In genomic region chr5:62506659-62507460, GRCh38 we compare ENCODE assay signal across 24 cellular contexts.
DNase-seq lines count a peak whose midpoint lies in the region; ATAC-seq and TF ChIP-seq lines count a peak whose summit lies in the region.
"Had no signal": no experiment of that assay in that cellular context is flagged by ENCODE, and none has a peak within 500 bp of the region (broad histone marks: within the 10 kb centered on the region; RNA-seq: fewer than 3 reads in every experiment).

No MANE protein-coding gene starts in this region.

- H3K9me3 Mint-ChIP-seq in CD4-positive, alpha-beta T cell = no peaks in the 10 kb centered on the region
- no peaks in the 10 kb centered on the region for H3K9me3 Mint-ChIP-seq in immature natural killer cell
- H3K9me3 Mint-ChIP-seq: activated CD4-positive, alpha-beta T cell treated with anti-CD3 and anti-CD28 coated beads, Interleukin-2, amount 10 ng/mL, durations not matched to agents 7 days and 5 days; nephron had no signal

- DNase-seq in ELR (ENCODE audit: low read depth) (peak; percentile 10), NCI-H526 treated with DMSO at 0.1 percent for 48 hours (lab: John Stamatoyannopoulos, UW) (peak; percentile 3), epithelial cell of proximal tubule (ENCODE audit: low read depth) (peak; percentile 40), myocyte (ENCODE audit: low read depth) (peak; percentile 5), immature natural killer cell (no peak)
- no peak for DNase-seq in CD4-positive, alpha-beta T cell
- DNase-seq: activated CD4-positive, alpha-beta T cell treated with anti-CD3 and anti-CD28 coated beads, Interleukin-2, amount 10 ng/mL, durations not matched to agents 7 days and 5 days; CD4-positive, CD25-positive, alpha-beta regulatory T cell; effector CD8-positive, alpha-beta T cell; GDM1; glutamatergic neuron; NCI-H187; NCI-H748 treated with DMSO at 0.1 percent for 48 hours; substantia nigra had no signal

- H3K27ac ChIP-seq in CD4-positive, alpha-beta T cell (ENCODE audit: low read depth, low read length) = no peak overlapping the region
- H3K27ac ChIP-seq: esophagus muscularis mucosa, parathyroid adenoma, SJSA1 had no signal

- no peak overlapping the region for H3K4me3 Mint-ChIP-seq in CD4-positive, alpha-beta T cell
- H3K4me3 Mint-ChIP-seq in immature natural killer cell = no peak overlapping the region
- H3K4me3 Mint-ChIP-seq: activated CD4-positive, alpha-beta T cell treated with anti-CD3 and anti-CD28 coated beads, Interleukin-2, amount 10 ng/mL, durations not matched to agents 7 days and 5 days; activated naive CD8-positive, alpha-beta T cell; activated T-helper 1 cell treated with anti-CD3 and anti-CD28 coated beads, Interleukin-12 subunit alpha, Interleukin-12 subunit beta, Interleukin-2, Interleukin-4 antibody, amounts not matched to agents 30 ng/mL and 10 ng/mL and 1 ng/mL, durations not matched to agents 14 hours and 24 hours and 36 hours; CD4-positive, CD25-positive, alpha-beta regulatory T cell; mesothelial cell of epicardium; nephron; T-helper 1 cell treated with Interleukin-12 subunit alpha and Interleukin-12 subunit beta and Interleukin-4 antibody, amounts not matched to agents 30 μg/mL and 1 μg/mL, for 36 hours had no signal

- ATAC-seq in CD4-positive, alpha-beta T cell (ENCODE audit: poor library complexity) = no peak
- no peak for ATAC-seq in GM18502 (IDR thresholded peaks at IDR 0.05; ENCODE audit: poor library complexity, unreplicated experiment)
- ATAC-seq: left lobe of liver had no signal

- H3K27me3 Mint-ChIP-seq in CD4-positive, alpha-beta T cell = no peaks in the 10 kb centered on the region
- H3K27me3 Mint-ChIP-seq in immature natural killer cell (ENCODE audit: low read depth in 3 of 3) = no peaks in the 10 kb centered on the region
- H3K27me3 Mint-ChIP-seq: activated CD4-positive, alpha-beta T cell treated with anti-CD3 and anti-CD28 coated beads, Interleukin-2, amount 10 ng/mL, durations not matched to agents 7 days and 5 days; activated naive CD8-positive, alpha-beta T cell; CD4-positive, CD25-positive, alpha-beta regulatory T cell had no signal

- TF ChIP-seq CTCF in epithelial cell of proximal tubule (conservative IDR thresholded peaks at IDR 0.05; ENCODE audit: low read depth, low read length) = no peak
- no peak for TF ChIP-seq CTCF in CD4-positive, alpha-beta T cell (IDR thresholded peaks at IDR 0.05)

- H3K4me3 ChIP-seq in epithelial cell of proximal tubule (ENCODE audit: low read depth, low read length) = no peak overlapping the region
- H3K4me3 ChIP-seq: esophagus muscularis mucosa, SJSA1 had no signal

- no peak overlapping the region for H3K27ac Mint-ChIP-seq in CD4-positive, alpha-beta T cell
- no peak overlapping the region for H3K27ac Mint-ChIP-seq in immature natural killer cell
- H3K27ac Mint-ChIP-seq: activated CD4-positive, alpha-beta T cell treated with anti-CD3 and anti-CD28 coated beads, Interleukin-2, amount 10 ng/mL, durations not matched to agents 7 days and 5 days; activated naive CD8-positive, alpha-beta T cell; activated T-helper 1 cell treated with anti-CD3 and anti-CD28 coated beads, Interleukin-12 subunit alpha, Interleukin-12 subunit beta, Interleukin-2, Interleukin-4 antibody, amounts not matched to agents 30 ng/mL and 10 ng/mL and 1 ng/mL, durations not matched to agents 14 hours and 24 hours and 36 hours; CD4-positive, CD25-positive, alpha-beta regulatory T cell; mesothelial cell of epicardium; nephron; T-helper 1 cell treated with Interleukin-12 subunit alpha and Interleukin-12 subunit beta and Interleukin-4 antibody, amounts not matched to agents 30 μg/mL and 1 μg/mL, for 36 hours had no signal

- POLR2A ChIA-PET in CD4-positive, alpha-beta T cell (lab: Charles Lee) = no interaction called here

- H3K36me3 Mint-ChIP-seq in CD4-positive, alpha-beta T cell (ENCODE audit: low read depth) = peaks cover 77% of the 10 kb centered on the region
- peaks cover 15 to 26% (median 15%) of the 10 kb centered on the region in 3 donors for H3K36me3 Mint-ChIP-seq in immature natural killer cell

- H3K27me3 ChIP-seq in CD4-positive, alpha-beta T cell (ENCODE audit: control insufficient read depth, insufficient read depth, low read length) = no peaks in the 10 kb centered on the region
- H3K27me3 ChIP-seq: esophagus muscularis mucosa, SJSA1 had no signal

- intact Hi-C loops in CD4-positive, alpha-beta T cell (cut with DNase I, micrococcal nuclease) = no loop called here

- CTCF ChIA-PET in CD4-positive, alpha-beta T cell (lab: Charles Lee) = no interaction called here

- H3K9me3 ChIP-seq in CD4-positive, alpha-beta T cell (ENCODE audit: control insufficient read depth, low read length) = no peaks in the 10 kb centered on the region
- H3K9me3 ChIP-seq: esophagus muscularis mucosa, SJSA1 had no signal

- H3K4me1 Mint-ChIP-seq in CD4-positive, alpha-beta T cell (ENCODE audit: low read depth) = no peaks in the 10 kb centered on the region
- H3K4me1 Mint-ChIP-seq in immature natural killer cell = peaks cover 0 to 6% of the 10 kb centered on the region in 2 donors
- H3K4me1 Mint-ChIP-seq: activated CD4-positive, alpha-beta T cell treated with anti-CD3 and anti-CD28 coated beads, Interleukin-2, amount 10 ng/mL, durations not matched to agents 7 days and 5 days; nephron had no signal

Comparison
In these comparisons a context has a peak if more than half of its experiments do, and no peak if none do; other contexts are left out.
1. DNase-seq: peak in ELR (single experiment), NCI-H526 treated with DMSO at 0.1 percent for 48 hours (single experiment), epithelial cell of proximal tubule (single experiment) and myocyte (single experiment); none in CD4-positive, alpha-beta T cell (0 of 10) and immature natural killer cell (0 of 3).